In the genomic region with DNA sequence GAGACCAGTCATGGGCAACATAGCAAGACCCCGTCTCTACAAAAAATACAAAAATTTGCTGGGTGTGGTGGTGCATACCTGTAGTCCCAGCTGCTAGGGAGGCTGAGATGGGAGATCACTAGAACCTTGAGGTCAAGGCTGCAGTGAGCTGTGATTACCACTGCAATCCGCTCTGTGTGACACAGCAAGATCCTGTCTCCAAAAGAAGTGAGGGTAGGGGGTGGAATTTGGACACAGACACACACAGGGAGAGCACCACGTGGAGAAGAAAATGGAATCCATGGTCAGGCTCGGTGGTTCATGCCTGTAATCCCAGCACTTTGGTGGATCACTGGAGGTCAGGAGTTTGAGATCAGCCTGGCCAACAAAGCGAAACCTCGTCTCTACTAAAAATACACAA, we compare ENCODE assay signal across 2 cellular contexts.
TF ChIP-seq lines count a peak whose summit lies in the region.

No MANE protein-coding gene starts in this region.

TF ChIP-seq in HCT116, 20 proteins besides CTCF, POLR2A, EP300 and RAD21:
- TF ChIP-seq CBX3 (IDR thresholded peaks at IDR 0.05; ENCODE audit: low read depth), result no peak
- no peak for TF ChIP-seq SRF (IDR thresholded peaks at IDR 0.05; ENCODE audit: low read depth)
TF ChIP-seq in HCT116: peak in this region for 0.

TF ChIP-seq in GM12878, 131 proteins besides CTCF, POLR2A, EP300 and RAD21:
- TF ChIP-seq POLR2AphosphoS5 (IDR thresholded peaks at IDR 0.05; ENCODE audit: low read length) (peak; percentile 69), GATAD2B (conservative IDR thresholded peaks at IDR 0.05; ENCODE audit: low read depth) (no peak), POU2F2 (IDR thresholded peaks at IDR 0.05; ENCODE audit: borderline replicate concordance, low read depth, low read length) (0 out of 3 replicates have a peak, but pooled peaks have one; percentile 10), ZNF24 (IDR thresholded peaks at IDR 0.05) (no peak)
